Comparison of ENCODE assay signal across 21 cellular contexts in genomic region chr9:29078063-29078660, GRCh38.
DNase-seq lines count a peak whose midpoint lies in the region; ATAC-seq and TF ChIP-seq lines count a peak whose summit lies in the region.
"Had no signal": no experiment of that assay in that cellular context is flagged by ENCODE, and none has a peak within 500 bp of the region (broad histone marks: within the 10 kb centered on the region; RNA-seq: fewer than 3 reads in every experiment).

No MANE protein-coding gene starts in this region.

- POLR2A ChIA-PET in CD8-positive, alpha-beta T cell (lab: Charles Lee): no interaction called here

- no peak overlapping the region for H3K4me3 ChIP-seq in CD8-positive, alpha-beta T cell (ENCODE audit: low read depth, low read length)
- H3K4me3 ChIP-seq: pancreas, stomach had no signal

- no peak overlapping the region for H3K27ac ChIP-seq in CD8-positive, alpha-beta T cell (ENCODE audit: low read depth, low read length)
- H3K27ac ChIP-seq: KMS-11, pancreas, stomach had no signal

- H3K27me3 ChIP-seq in CD8-positive, alpha-beta T cell (ENCODE audit: insufficient read depth, low read length): no peaks in the 10 kb centered on the region
- H3K27me3 ChIP-seq: pancreas, stomach had no signal

- H3K36me3 Mint-ChIP-seq in activated T-helper 17 cell treated with anti-CD3 and anti-CD28 coated beads, Interleukin-2, amount 50 U/mL, for 72 hours (ENCODE audit: low read depth): no peaks in the 10 kb centered on the region
- H3K36me3 Mint-ChIP-seq in CD8-positive, alpha-beta T cell: no peaks in the 10 kb centered on the region

- H3K27ac Mint-ChIP-seq in activated T-helper 17 cell treated with anti-CD3 and anti-CD28 coated beads, Interleukin-2, amount 50 U/mL, for 72 hours: no peak overlapping the region
- H3K27ac Mint-ChIP-seq in CD8-positive, alpha-beta T cell: no peak overlapping the region
- H3K27ac Mint-ChIP-seq: activated naive CD4-positive, alpha-beta T cell treated with anti-CD3 and anti-CD28 coated beads for 36 hours; CD4-positive, alpha-beta T cell had no signal

- no peaks in the 10 kb centered on the region for H3K27me3 Mint-ChIP-seq in activated T-helper 17 cell treated with anti-CD3 and anti-CD28 coated beads, Interleukin-2, amount 50 U/mL, for 72 hours
- H3K27me3 Mint-ChIP-seq in CD8-positive, alpha-beta T cell (ENCODE audit: low read depth): no peaks in the 10 kb centered on the region
- H3K27me3 Mint-ChIP-seq: CD4-positive, alpha-beta T cell had no signal

- no peaks in the 10 kb centered on the region for H3K4me1 ChIP-seq in CD8-positive, alpha-beta T cell (ENCODE audit: insufficient read depth, low read length)
- H3K4me1 ChIP-seq: pancreas, stomach had no signal

- no peaks in the 10 kb centered on the region for H3K9me3 ChIP-seq in CD8-positive, alpha-beta T cell (ENCODE audit: low read length)
- H3K9me3 ChIP-seq: pancreas, stomach had no signal

- peak; percentile 82 for DNase-seq in LHCN-M2 (ENCODE audit: low read depth)
- DNase-seq in astrocyte of the hippocampus (ENCODE audit: low read depth, low spot score): peak; percentile 50
- peak; percentile 41 for DNase-seq in glomerular visceral epithelial cell (ENCODE audit: extremely low spot score)
- DNase-seq in CD8-positive, alpha-beta T cell: no peak
- no peak for DNase-seq in G401 (ENCODE audit: low spot score)
- DNase-seq in stimulated activated CD4-positive, alpha-beta T cell treated with anti-CD3 and anti-CD28 coated beads, Interleukin-1b, Interleukin-23, amount 100 ng/mL, for 48 hours: no peak
- DNase-seq: activated CD4-positive, CD25-positive, alpha-beta regulatory T cell; activated naive CD4-positive, alpha-beta T cell treated with anti-CD3 and anti-CD28 coated beads for 36 hours; CD4-positive, alpha-beta T cell; central memory CD4-positive, alpha-beta T cell; H7; left colon; NCI-H1694 treated with DMSO at 0.1 percent for 48 hours; NCI-H524; pancreas; stimulated activated CD4-positive, alpha-beta T cell treated with anti-CD3 and anti-CD28 coated beads, Interleukin-12 subunit alpha, Interleukin-12 subunit beta, amount 100 ng/mL, for 4 hours; stomach; T-helper 1 cell had no signal

- in situ Hi-C loops in G401 (cut with HindIII; ENCODE audit: low sequenced_read_pairs): no loop called here

- peaks cover 12% of the 10 kb centered on the region for H3K9me3 Mint-ChIP-seq in activated T-helper 17 cell treated with anti-CD3 and anti-CD28 coated beads, Interleukin-2, amount 50 U/mL, for 72 hours
- H3K9me3 Mint-ChIP-seq in CD8-positive, alpha-beta T cell: peaks cover 6% of the 10 kb centered on the region

- intact Hi-C loops in CD8-positive, alpha-beta T cell (cut with DNase I, micrococcal nuclease): no loop called here

- ATAC-seq in activated T-helper 17 cell treated with anti-CD3 and anti-CD28 coated beads, Interleukin-2, amount 50 U/mL, for 72 hours (replicated peaks): no peak
- no peak for ATAC-seq in CD8-positive, alpha-beta T cell
- ATAC-seq: left colon, Panc1, pancreas had no signal

- CTCF ChIA-PET in CD8-positive, alpha-beta T cell (lab: Charles Lee): no interaction called here

- TF ChIP-seq CTCF in CD8-positive, alpha-beta T cell (IDR thresholded peaks at IDR 0.05): no peak

- H3K4me3 Mint-ChIP-seq in activated T-helper 17 cell treated with anti-CD3 and anti-CD28 coated beads, Interleukin-2, amount 50 U/mL, for 72 hours: no peak overlapping the region
- no peak overlapping the region for H3K4me3 Mint-ChIP-seq in CD8-positive, alpha-beta T cell
- H3K4me3 Mint-ChIP-seq: activated naive CD4-positive, alpha-beta T cell treated with anti-CD3 and anti-CD28 coated beads for 36 hours; CD4-positive, alpha-beta T cell had no signal

- H3K36me3 ChIP-seq in CD8-positive, alpha-beta T cell (ENCODE audit: insufficient read depth, low read length): no peaks in the 10 kb centered on the region
- H3K36me3 ChIP-seq: pancreas, stomach had no signal

- H3K4me1 Mint-ChIP-seq in activated T-helper 17 cell treated with anti-CD3 and anti-CD28 coated beads, Interleukin-2, amount 50 U/mL, for 72 hours: no peaks in the 10 kb centered on the region
- no peaks in the 10 kb centered on the region for H3K4me1 Mint-ChIP-seq in CD8-positive, alpha-beta T cell (ENCODE audit: low read depth)

Comparison
In these comparisons a context has a peak if more than half of its experiments do, and no peak if none do; other contexts are left out.
1. DNase-seq: peak in LHCN-M2 (single experiment), astrocyte of the hippocampus (single experiment) and glomerular visceral epithelial cell (single experiment); none in CD8-positive, alpha-beta T cell (0 of 7), G401 (single experiment) and stimulated activated CD4-positive, alpha-beta T cell treated with anti-CD3 and anti-CD28 coated beads, Interleukin-1b, Interleukin-23, amount 100 ng/mL, for 48 hours (single experiment).